Comparison of ENCODE assay signal across 9 cellular contexts in genomic region chr14:68513838-68514610, GRCh38.
DNase-seq lines count a peak whose midpoint lies in the region; ATAC-seq and TF ChIP-seq lines count a peak whose summit lies in the region.
"Had no signal": no experiment of that assay in that cellular context is flagged by ENCODE, and none has a peak within 500 bp of the region (broad histone marks: within the 10 kb centered on the region; RNA-seq: fewer than 3 reads in every experiment).

No MANE protein-coding gene starts in this region.

- peak overlapping the region; percentile 61; the same call in 1 of the 2 replicates for H2BK120ac ChIP-seq in IMR-90 (ENCODE audit: low read depth, low read length)

- H3K18ac ChIP-seq in IMR-90 (ENCODE audit: low read depth, low read length), result no peak overlapping the region

- POLR2A ChIA-PET in IMR-90 (lab: Charles Lee; ENCODE audit: unreplicated experiment), result no interaction called here

- no peaks in the 10 kb centered on the region for H3K9me3 Mint-ChIP-seq in naive B cell

- H3K14ac ChIP-seq in IMR-90 (replicated peaks; ENCODE audit: low read depth, low read length), result peak overlapping the region; percentile 61

- DNase-seq in GM13976 (ENCODE audit: low spot score) (peak; percentile 68), IMR-90 (no peak), naive B cell (peak; percentile 76), NCI-H2171 treated with DMSO at 0.1 percent for 48 hours (lab: John Stamatoyannopoulos, UW) (no peak), iPS-NIHi11 (ENCODE audit: low spot score) (no peak), medulla oblongata (ENCODE audit: extremely low spot score) (no peak)

- H3K4me2 ChIP-seq in IMR-90 (ENCODE audit: low read depth, low read length), result no peak overlapping the region

- peak overlapping the region; percentile 27; the same call in 1 of the 2 replicates for H3K4ac ChIP-seq in IMR-90 (ENCODE audit: low read depth, low read length)

- H3K27ac Mint-ChIP-seq in naive B cell, result peak overlapping the region; percentile 81 to 97 (median 92)

- no peaks in the 10 kb centered on the region for H3K9me3 ChIP-seq in IMR-90 (ENCODE audit: control insufficient read depth, insufficient read depth, low read length)

- dilution Hi-C loops in IMR-90 (cut with HindIII; ENCODE audit: low sequenced_read_pairs, unreplicated experiment), result no loop called here

- H4K20me1 ChIP-seq in IMR-90 (ENCODE audit: insufficient read depth, low read length), result no peaks in the 10 kb centered on the region

- ATAC-seq in GM21717 (IDR thresholded peaks at IDR 0.05; ENCODE audit: unreplicated experiment) (peak; percentile 57), IMR-90 (ENCODE audit: low read depth) (no peak), naive B cell (ENCODE audit: low read depth in 2 of 2) (peak; percentile 97), HG03520 (IDR thresholded peaks at IDR 0.05; ENCODE audit: unreplicated experiment) (no peak)

- WGBS in IMR-90 (ENCODE audit: extremely low coverage in 2 of 2, insufficient read length in 1 of 2), 2 experiments, result 100% methylated on average over 1 of the region's 12 CpGs; no CpG with 5 or more reads in 1 of the 2 experiments

- no peaks in the 10 kb centered on the region for H3K79me1 ChIP-seq in IMR-90 (ENCODE audit: low read depth in 1 of 2, low read length in 2 of 2)

- TF ChIP-seq CTCF in GM13976 (IDR thresholded peaks at IDR 0.05; ENCODE audit: borderline replicate concordance, control extremely low read depth, extremely low read depth, insufficient read depth, missing control alignments) (no peak), IMR-90 (conservative IDR thresholded peaks at IDR 0.05; ENCODE audit: low read depth, low read length) (no peak)

- no peak overlapping the region for H3K56ac ChIP-seq in IMR-90 (ENCODE audit: extremely low read depth, insufficient read depth, low read length)

- CTCF ChIA-PET in IMR-90 (lab: Yijun Ruan, JAX), result no interaction called here

- in situ Hi-C loops in GM13976 (cut with MboI; ENCODE audit: low sequenced_read_pairs, unreplicated experiment), result no loop called here
- in situ Hi-C loops in IMR-90 (cut with MboI; ENCODE audit: low sequenced_read_pairs), result no loop called here

- H2AFZ ChIP-seq in IMR-90 (replicated peaks; ENCODE audit: low read length, poor library complexity), result no peak overlapping the region

- H4K91ac ChIP-seq in IMR-90 (ENCODE audit: insufficient read depth, low read depth, low read length), result no peak overlapping the region

- no peak overlapping the region for H3K23ac ChIP-seq in IMR-90 (ENCODE audit: low read depth, low read length)

- H4K5ac ChIP-seq in IMR-90 (ENCODE audit: low read depth, low read length), result no peak overlapping the region

- H3K27ac ChIP-seq in IMR-90 (ENCODE audit: insufficient read depth, low read length), result no peak overlapping the region
- H3K27ac ChIP-seq: VCaP had no signal

- H3K4me1 Mint-ChIP-seq in naive B cell, result peaks cover 50 to 87% (median 68%) of the 10 kb centered on the region in 3 donors

- H3K27me3 ChIP-seq in IMR-90 (ENCODE audit: control insufficient read depth, insufficient read depth, low read length), result no peaks in the 10 kb centered on the region

- no peak overlapping the region for H3K4me3 ChIP-seq in IMR-90 (ENCODE audit: insufficient read depth, low read depth, low read length)

- H2BK15ac ChIP-seq in IMR-90 (ENCODE audit: low read depth, low read length), result peak overlapping the region; percentile 77; the same call in 1 of the 3 replicates

- peak overlapping the region; percentile 79; the same call in 1 of the 2 replicates for H2AK5ac ChIP-seq in IMR-90 (ENCODE audit: low read depth, low read length)

- H3K27me3 Mint-ChIP-seq in naive B cell, result no peaks in the 10 kb centered on the region

- H3K36me3 Mint-ChIP-seq in naive B cell, result no peaks in the 10 kb centered on the region

- no peak overlapping the region for H2AK9ac ChIP-seq in IMR-90 (replicated peaks; ENCODE audit: low read depth, low read length, poor library complexity)

- no peak for TF ChIP-seq POLR2A in IMR-90 (IDR thresholded peaks at IDR 0.05; ENCODE audit: low read depth, low read length)

- no TSS peak for BruUV-seq in IMR-90 (replicated peaks; lab: Mats Ljungman, UMichigan)

- H3K9me1 ChIP-seq in IMR-90 (ENCODE audit: insufficient read depth, low read length), result peaks cover 19% of the 10 kb centered on the region

- peak overlapping the region in 7 of 8 donors; percentile 11 to 89 (median 66) for H3K4me3 Mint-ChIP-seq in naive B cell

- H2BK5ac ChIP-seq in IMR-90 (ENCODE audit: low read depth, low read length, poor library complexity, severe bottlenecking), result no peak overlapping the region

- peak overlapping the region; percentile 59; the same call in 1 of the 2 replicates for H2BK20ac ChIP-seq in IMR-90 (ENCODE audit: low read depth, low read length)

- no peaks in the 10 kb centered on the region for H3K36me3 ChIP-seq in IMR-90 (ENCODE audit: control insufficient read depth, insufficient read depth, low read length)

- no peak overlapping the region for H3K9ac ChIP-seq in IMR-90 (ENCODE audit: low read depth, low read length)

- intact Hi-C loops in IMR-90 (cut with micrococcal nuclease), result no loop called here

- TF ChIP-seq RAD21 in IMR-90 (IDR thresholded peaks at IDR 0.05; ENCODE audit: low read length), result no peak

- H4K8ac ChIP-seq in IMR-90 (ENCODE audit: low read depth in 2 of 2, low read length in 2 of 2), result no peak overlapping the region

- H3K4me1 ChIP-seq in IMR-90 (ENCODE audit: control insufficient read depth, insufficient read depth, low read length), result peaks cover 22% of the 10 kb centered on the region

TF ChIP-seq in IMR-90, 13 proteins besides CTCF, POLR2A, EP300 and RAD21:
- TF ChIP-seq CEBPB (IDR thresholded peaks at IDR 0.05; ENCODE audit: low read depth, low read length), result no peak
- no peak for TF ChIP-seq CHD1 (IDR thresholded peaks at IDR 0.05; ENCODE audit: low read depth, low read length)
- no peak for TF ChIP-seq RFX5 (IDR thresholded peaks at IDR 0.05; ENCODE audit: low read depth, low read length)

Comparison
In these comparisons a context has a peak if more than half of its experiments do, and no peak if none do; other contexts are left out.
1. DNase-seq: peak in GM13976 (single experiment) and naive B cell (single experiment); none in IMR-90 (single experiment), NCI-H2171 treated with DMSO at 0.1 percent for 48 hours (single experiment), iPS-NIHi11 (single experiment) and medulla oblongata (single experiment).
2. ATAC-seq: peak in GM21717 (single experiment) and naive B cell (2 of 2); none in IMR-90 (single experiment) and HG03520 (single experiment).